1 cellular context compared by ENCODE assay signal in genomic region chr16:67661101-67661661, GRCh38.
TF ChIP-seq lines count a peak whose summit lies in the region.

No MANE protein-coding gene starts in this region.

TF ChIP-seq in K562, 482 proteins besides CTCF, POLR2A, EP300 and RAD21 (continued from another document):
- no peak for TF ChIP-seq BRF1 (IDR thresholded peaks at IDR 0.05; ENCODE audit: borderline replicate concordance, extremely low read depth, insufficient read length)
- TF ChIP-seq ARID3A (IDR thresholded peaks at IDR 0.05; ENCODE audit: borderline replicate concordance, low read depth, low read length) = no peak
